8 cellular contexts compared by ENCODE assay signal in the genomic region with DNA sequence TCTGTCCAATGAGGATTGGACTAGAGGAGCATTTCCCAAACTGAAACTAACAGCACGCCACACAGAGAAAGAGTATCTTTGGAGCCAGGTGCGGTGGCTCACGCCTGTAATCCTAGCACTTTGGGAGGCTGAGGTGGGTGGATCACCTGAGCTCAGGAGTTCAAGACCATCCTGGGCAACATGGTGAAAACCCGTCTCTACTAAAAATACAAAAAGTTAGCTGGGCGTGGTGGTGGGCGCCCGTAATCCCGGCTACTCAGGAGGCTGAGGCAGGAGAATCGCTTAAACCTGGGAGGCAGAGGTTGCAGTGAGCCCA. TPM values are rescaled to one million over a fixed set of nuclear protein-coding genes. Genes with fewer than 3 reads are reported as not detected.
DNase-seq lines count a peak whose midpoint lies in the region; ATAC-seq and TF ChIP-seq lines count a peak whose summit lies in the region.
"Not testable (repeated sequence)": the region's sequence is repeated elsewhere in the genome, so short reads cannot be mapped to it uniquely, and the experiment has no call there.

No MANE protein-coding gene starts in this region.

- POLR2A ChIA-PET in Caco-2 (lab: Charles Lee), result interaction anchor here (1.2 to 1.8 kb wide), 2 partner anchors 19 to 39 kb away, joined by 6 to 10 read pairs; a partner anchor contains a TSS
- POLR2A ChIA-PET in Panc1 (lab: Charles Lee), result interaction anchor here (0.5 kb wide), 1 partner anchor 19 kb away, joined by 11 read pairs; no protein-coding TSS in a partner anchor
- POLR2A ChIA-PET in MCF 10A (lab: Yijun Ruan, JAX), result interaction anchor here (0.7 to 1.0 kb wide), 3 partner anchors 13 to 126 kb away, joined by 3 to 4 read pairs (median 3); no protein-coding TSS in a partner anchor

- WGBS in sigmoid colon, 2 donors, result 66 to 91% methylated on average over 9 of the region's 9 CpGs
- WGBS in transverse colon (ENCODE audit: low coverage in 1 of 2), 2 donors, result 79% methylated on average over 9 of the region's 9 CpGs; no CpG with 5 or more reads in 1 of the 2 donors

- H3K9ac ChIP-seq in iPS-20b (ENCODE audit: low read depth, low read length), result 0 out of 2 replicates have a peak overlapping the region, but pooled peaks have one; percentile 57
- peak overlapping the region; percentile 36 to 61 for H3K9ac ChIP-seq in mucosa of rectum (ENCODE audit: low read depth in 1 of 2, low read length in 2 of 2)

- not testable (repeated sequence) for TF ChIP-seq EP300 in sigmoid colon (IDR thresholded peaks at IDR 0.05); transverse colon (IDR thresholded peaks at IDR 0.05; ENCODE audit: low read depth)

- not testable (repeated sequence) for H3K9me3 Mint-ChIP-seq in Caco-2 (ENCODE audit: unreplicated experiment); MCF 10A (ENCODE audit: unreplicated experiment)

- not testable (repeated sequence) for H3K9me3 ChIP-seq in Caco-2; Panc1 (ENCODE audit: control insufficient read depth, insufficient read depth, low read depth, low read length); iPS-20b (ENCODE audit: insufficient read depth, low read depth, low read length); mucosa of rectum (ENCODE audit: control insufficient read depth in 2 of 2, low read length in 2 of 2); sigmoid colon; transverse colon

- H3K27ac Mint-ChIP-seq in Caco-2 (ENCODE audit: unreplicated experiment), result peak overlapping the region; percentile 74
- peak overlapping the region; percentile 68 for H3K27ac Mint-ChIP-seq in MCF 10A (ENCODE audit: low read depth, unreplicated experiment)

- H3K4me3 Mint-ChIP-seq in Caco-2 (ENCODE audit: unreplicated experiment), result peak overlapping the region; percentile 85
- H3K4me3 Mint-ChIP-seq in MCF 10A (ENCODE audit: unreplicated experiment), result not testable (repeated sequence)

- H3K4me3 ChIP-seq in Caco-2 (ENCODE audit: low read depth, low read length) (peak overlapping the region; percentile 21), Panc1 (ENCODE audit: low read depth in 2 of 2, low read length in 2 of 2) (peak overlapping the region in 1 of 2 experiments; percentile 66; a peak in 3 of 4 replicates), epithelial cell of esophagus (ENCODE audit: low read length) (peak overlapping the region; percentile 35), mucosa of rectum (ENCODE audit: low read length in 2 of 2) (peak overlapping the region; percentile 38 to 56), sigmoid colon (peak overlapping the region in 1 of 4 donors; percentile 7), transverse colon (peak overlapping the region in 3 of 4 donors; percentile 15 to 39 (median 15))
- not testable (repeated sequence) for H3K4me3 ChIP-seq in iPS-20b (ENCODE audit: low read length)

- CTCF ChIA-PET in Caco-2 (lab: Charles Lee), result interaction anchor here (0.7 to 1.5 kb wide), 5 partner anchors 15 to 203 kb away, joined by 3 to 8 read pairs (median 3); no protein-coding TSS in a partner anchor
- CTCF ChIA-PET in Panc1 (lab: Charles Lee), result interaction anchor here (0.9 to 1.8 kb wide), 2 partner anchors 17 to 125 kb away, joined by 3 to 5 read pairs; no protein-coding TSS in a partner anchor
- CTCF ChIA-PET in MCF 10A (lab: Yijun Ruan, JAX), result interaction anchor here (2.4 kb wide), 1 partner anchor 17 kb away, joined by 20 read pairs; no protein-coding TSS in a partner anchor

- not testable (repeated sequence) for TF ChIP-seq POLR2A in sigmoid colon (IDR thresholded peaks at IDR 0.05); transverse colon (IDR thresholded peaks at IDR 0.05)

- BruUV-seq in Caco-2 (replicated peaks; lab: Mats Ljungman, UMichigan); Panc1 (replicated peaks; lab: Mats Ljungman, UMichigan); MCF 10A (replicated peaks; lab: Mats Ljungman, UMichigan): not testable (repeated sequence)

- not testable (repeated sequence) for TF ChIP-seq CTCF in Caco-2 (IDR thresholded peaks at IDR 0.05; ENCODE audit: insufficient read depth in 1 of 2, low read depth in 1 of 2, low read length in 1 of 2, severe bottlenecking in 1 of 2, unreplicated experiment in 1 of 2); Panc1 (IDR thresholded peaks at IDR 0.05); MCF 10A (IDR thresholded peaks at IDR 0.05; ENCODE audit: unreplicated experiment); epithelial cell of esophagus (IDR thresholded peaks at IDR 0.05; ENCODE audit: insufficient read depth, low read depth, low read length, missing control alignments); sigmoid colon (IDR thresholded peaks at IDR 0.05); transverse colon (IDR thresholded peaks at IDR 0.05)

- in situ Hi-C loops in Panc1 (cut with HindIII; ENCODE audit: low pct_unique_long_range_greater_than_20kb, low sequenced_read_pairs); transverse colon (cut with MboI; ENCODE audit: low pct_ligation_motif_present in 1 of 4, low pct_unique_long_range_greater_than_20kb in 1 of 4, low sequenced_read_pairs in 3 of 4): not testable (repeated sequence)

- DNase-seq in Caco-2; Panc1 (ENCODE audit: low read depth, low spot score); MCF 10A (ENCODE audit: unreplicated experiment); epithelial cell of esophagus (ENCODE audit: low read depth); sigmoid colon; transverse colon: not testable (repeated sequence)

- not testable (repeated sequence) for H3K36me3 ChIP-seq in Caco-2 (ENCODE audit: control insufficient read depth, insufficient read depth, low read length); Panc1 (ENCODE audit: control insufficient read depth, insufficient read depth, low read length); iPS-20b (ENCODE audit: insufficient read depth, low read depth, low read length); mucosa of rectum (ENCODE audit: control insufficient read depth in 2 of 2, insufficient read depth in 2 of 2, low read length in 2 of 2); sigmoid colon; transverse colon

- intact Hi-C loops in Caco-2 (cut with micrococcal nuclease; ENCODE audit: unreplicated experiment), result loop anchor here (5.0 kb wide), 1 partner anchor 41 kb away; a partner anchor contains a TSS
- intact Hi-C loops in Panc1 (cut with micrococcal nuclease; ENCODE audit: unreplicated experiment); MCF 10A (cut with micrococcal nuclease); sigmoid colon (cut with DNase I); transverse colon (cut with DNase I; ENCODE audit: low total_unique reads): not testable (repeated sequence)

- H3K27ac ChIP-seq in Panc1 (ENCODE audit: low read length) (peak overlapping the region; percentile 69), mucosa of rectum (ENCODE audit: low read depth in 2 of 2, low read length in 2 of 2) (peak overlapping the region; percentile 44 to 53), sigmoid colon (peak overlapping the region; percentile 56 to 62 (median 57)), transverse colon (peak overlapping the region; percentile 68 to 81 (median 78))
- not testable (repeated sequence) for H3K27ac ChIP-seq in iPS-20b (ENCODE audit: low read length)

- H3K4me1 ChIP-seq in Caco-2; iPS-20b (ENCODE audit: insufficient read depth, low read length); mucosa of rectum (ENCODE audit: control insufficient read depth in 2 of 2, insufficient read depth in 2 of 2, low read length in 2 of 2): not testable (repeated sequence)
- H3K4me1 ChIP-seq in Panc1 (ENCODE audit: control insufficient read depth, insufficient read depth, low read length) (peaks cover 21% of the 10 kb centered on the region), sigmoid colon (peaks cover 0 to 18% (median 12%) of the 10 kb centered on the region in 4 donors), transverse colon (peaks cover 0 to 14% (median 11%) of the 10 kb centered on the region in 4 donors)

- H3K27me3 Mint-ChIP-seq in Caco-2 (ENCODE audit: insufficient read depth, unreplicated experiment); MCF 10A (ENCODE audit: insufficient read depth, unreplicated experiment): not testable (repeated sequence)

- not testable (repeated sequence) for ATAC-seq in Panc1

- H3K27me3 ChIP-seq in Caco-2 (replicated peaks; ENCODE audit: control insufficient read depth, insufficient read depth, low read length); Panc1 (ENCODE audit: control insufficient read depth, insufficient read depth, low read length); iPS-20b (ENCODE audit: insufficient read depth, low read length); mucosa of rectum (ENCODE audit: control insufficient read depth in 2 of 2, insufficient read depth in 2 of 2, low read length in 2 of 2); sigmoid colon; transverse colon: not testable (repeated sequence)

- not testable (repeated sequence) for H3K36me3 Mint-ChIP-seq in Caco-2 (ENCODE audit: insufficient read depth, unreplicated experiment); MCF 10A (ENCODE audit: insufficient read depth, unreplicated experiment)

- H3K4me1 Mint-ChIP-seq in Caco-2 (ENCODE audit: low read depth, unreplicated experiment) (peaks cover 16% of the 10 kb centered on the region), MCF 10A (ENCODE audit: insufficient read depth, unreplicated experiment) (peaks cover 19% of the 10 kb centered on the region)

RNA-seq across cellular contexts. Expression of a gene that starts 39.2 kb away (rescaled TPM):
- 125 and 140 TPM in 2 replicates for total RNA-seq in Caco-2 (2022)
- 123 TPM for total RNA-seq in Panc1 (2021; ENCODE audit: unreplicated experiment)
- 162 TPM for polyA plus RNA-seq in Panc1 (2012; ENCODE audit: insufficient read length)
- 242 and 281 TPM in 2 replicates for total RNA-seq in MCF 10A (2022)
- total RNA-seq in sigmoid colon, result 100 to 1,000 TPM; 334 to 443 (median 385) TPM
- 10 to 100 TPM; 37.8 to 39.9 (median 37.9) TPM for polyA plus RNA-seq in sigmoid colon
- total RNA-seq in transverse colon, result 100 to 1,000 TPM in 1 of 4 donors, 10 to 100 TPM in 3; 52.4 to 107 (median 65.0) TPM
